ENCODE assay signal across 18 cellular contexts in the genomic region with DNA sequence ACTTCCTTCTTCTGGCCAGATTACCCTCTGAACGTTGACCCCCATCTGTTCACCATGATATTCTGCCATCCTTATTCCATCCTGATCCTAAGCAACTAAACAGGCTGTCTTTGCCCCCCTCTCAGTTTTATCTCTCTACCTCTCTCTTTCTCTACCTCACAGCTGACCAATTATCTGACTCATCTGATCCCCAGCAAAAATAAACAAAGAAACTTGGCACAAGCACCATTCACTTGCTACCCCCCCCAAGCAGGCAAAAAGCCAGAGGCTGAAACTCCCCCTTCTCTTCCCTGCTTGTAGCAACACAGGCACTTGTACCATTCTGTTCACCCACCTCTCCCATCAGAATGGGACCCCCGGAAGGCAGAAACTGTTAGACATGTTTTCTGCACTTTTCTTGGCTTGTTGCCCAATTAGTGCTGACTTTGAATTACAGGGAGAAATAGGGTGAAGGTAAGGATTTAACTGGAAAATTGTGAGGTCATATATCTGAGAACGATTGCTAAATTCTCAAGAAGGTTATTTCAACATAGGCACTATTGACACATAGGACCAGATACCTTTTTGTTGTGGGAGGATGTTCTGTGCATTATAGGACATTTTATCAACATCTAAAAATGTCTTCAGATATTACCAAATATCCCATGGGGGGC.
A peak's percentile ranks its signal among the peaks of the same experiment; 100 is the strongest.
DNase-seq lines count a peak whose midpoint lies in the region; ATAC-seq lines count a peak whose summit lies in the region.
"Had no signal": no experiment of that assay in that cellular context is flagged by ENCODE, and none has a peak within 500 bp of the region (broad histone marks: within the 10 kb centered on the region; RNA-seq: fewer than 3 reads in every experiment).

No MANE protein-coding gene starts in this region.

- H3K4me1 Mint-ChIP-seq in stimulated activated effector memory CD8-positive, alpha-beta T cell treated with anti-CD3 and anti-CD28 coated beads, Interleukin-12 subunit alpha, Interleukin-12 subunit beta, amount 100 ng/mL, for 72 hours, result no peaks in the 10 kb centered on the region
- H3K4me1 Mint-ChIP-seq in activated CD4-positive, alpha-beta T cell treated with anti-CD3 and anti-CD28 coated beads, Interleukin-2, amount 10 ng/mL, durations not matched to agents 7 days and 5 days, result no peaks in the 10 kb centered on the region

- H3K36me3 Mint-ChIP-seq in stimulated activated effector memory CD8-positive, alpha-beta T cell treated with anti-CD3 and anti-CD28 coated beads, Interleukin-12 subunit alpha, Interleukin-12 subunit beta, amount 100 ng/mL, for 72 hours, result no peaks in the 10 kb centered on the region
- H3K36me3 Mint-ChIP-seq in activated CD4-positive, alpha-beta T cell treated with anti-CD3 and anti-CD28 coated beads, Interleukin-2, amount 10 ng/mL, durations not matched to agents 7 days and 5 days (ENCODE audit: low read depth), result no peaks in the 10 kb centered on the region

- H3K27ac Mint-ChIP-seq in stimulated activated effector memory CD8-positive, alpha-beta T cell treated with anti-CD3 and anti-CD28 coated beads, Interleukin-12 subunit alpha, Interleukin-12 subunit beta, amount 100 ng/mL, for 72 hours, result no peak overlapping the region
- H3K27ac Mint-ChIP-seq in activated CD4-positive, alpha-beta T cell treated with anti-CD3 and anti-CD28 coated beads, Interleukin-2, amount 10 ng/mL, durations not matched to agents 7 days and 5 days, result no peak overlapping the region
- H3K27ac Mint-ChIP-seq: activated T-helper 2 cell treated with anti-CD3 and anti-CD28 coated beads, Interferon-gamma antibody, Interleukin-2, Interleukin-4, amounts not matched to agents 10 μg/mL and 5 μg/mL and 100 μg/mL, durations not matched to agents 14 hours and 24 hours and 36 hours had no signal

- DNase-seq in DMS 273 treated with DMSO at 0.1 percent for 48 hours (lab: John Stamatoyannopoulos, UW) (peak; percentile 9), NCI-H1105 (lab: John Stamatoyannopoulos, UW) (peak; percentile 85), NCI-H82 (lab: John Stamatoyannopoulos, UW) (peak; percentile 57), kidney glomerular epithelial cell (lab: John Stamatoyannopoulos, UW) (peak; percentile 50), OCI-M2 (lab: John Stamatoyannopoulos, UW; ENCODE audit: unreplicated experiment) (no peak), NOMO-1 treated with dmso at 0.1 percent for 144 hours (lab: John Stamatoyannopoulos, UW; ENCODE audit: unreplicated experiment) (no peak)
- no peak for DNase-seq in stimulated activated effector memory CD8-positive, alpha-beta T cell treated with anti-CD3 and anti-CD28 coated beads, Interleukin-12 subunit alpha, Interleukin-12 subunit beta, amount 100 ng/mL, for 72 hours (ENCODE audit: low spot score in 2 of 2)
- no peak for DNase-seq in activated CD4-positive, alpha-beta T cell treated with anti-CD3 and anti-CD28 coated beads, Interleukin-2, amount 10 ng/mL, durations not matched to agents 7 days and 5 days
- DNase-seq: amniotic stem cell; Caco-2; KBM-7; NCI-H187; PC-3; stimulated activated CD4-positive, alpha-beta T cell treated with anti-CD3 and anti-CD28 coated beads, Interleukin-15, amount 100 ng/mL, for 24 hours; stomach; SW 1271 had no signal

- H3K4me3 Mint-ChIP-seq in stimulated activated effector memory CD8-positive, alpha-beta T cell treated with anti-CD3 and anti-CD28 coated beads, Interleukin-12 subunit alpha, Interleukin-12 subunit beta, amount 100 ng/mL, for 72 hours, result no peak overlapping the region
- H3K4me3 Mint-ChIP-seq in activated CD4-positive, alpha-beta T cell treated with anti-CD3 and anti-CD28 coated beads, Interleukin-2, amount 10 ng/mL, durations not matched to agents 7 days and 5 days, result no peak overlapping the region

- peaks cover 20% of the 10 kb centered on the region for H3K9me3 Mint-ChIP-seq in stimulated activated effector memory CD8-positive, alpha-beta T cell treated with anti-CD3 and anti-CD28 coated beads, Interleukin-12 subunit alpha, Interleukin-12 subunit beta, amount 100 ng/mL, for 72 hours
- H3K9me3 Mint-ChIP-seq in activated CD4-positive, alpha-beta T cell treated with anti-CD3 and anti-CD28 coated beads, Interleukin-2, amount 10 ng/mL, durations not matched to agents 7 days and 5 days, result peaks cover 13% of the 10 kb centered on the region

- no peaks in the 10 kb centered on the region for H3K27me3 Mint-ChIP-seq in activated CD4-positive, alpha-beta T cell treated with anti-CD3 and anti-CD28 coated beads, Interleukin-2, amount 10 ng/mL, durations not matched to agents 7 days and 5 days

- ATAC-seq in stimulated activated effector memory CD8-positive, alpha-beta T cell treated with anti-CD3 and anti-CD28 coated beads, Interleukin-12 subunit alpha, Interleukin-12 subunit beta, amount 100 ng/mL, for 72 hours, result no peak
- ATAC-seq: gastroesophageal sphincter, PC-3 had no signal

- CTCF ChIA-PET in activated CD4-positive, alpha-beta T cell treated with anti-CD3 and anti-CD28 coated beads, Interleukin-2, amount 10 ng/mL, durations not matched to agents 7 days and 5 days (lab: Charles Lee), result no interaction called here

- POLR2A ChIA-PET in activated CD4-positive, alpha-beta T cell treated with anti-CD3 and anti-CD28 coated beads, Interleukin-2, amount 10 ng/mL, durations not matched to agents 7 days and 5 days (lab: Charles Lee), result no interaction called here

Comparison
In these comparisons a context has a peak if more than half of its experiments do, and no peak if none do; other contexts are left out.
1. DNase-seq: peak in DMS 273 treated with DMSO at 0.1 percent for 48 hours (single experiment), NCI-H1105 (single experiment), NCI-H82 (single experiment) and kidney glomerular epithelial cell (single experiment); none in OCI-M2 (single experiment), NOMO-1 treated with dmso at 0.1 percent for 144 hours (single experiment), stimulated activated effector memory CD8-positive, alpha-beta T cell treated with anti-CD3 and anti-CD28 coated beads, Interleukin-12 subunit alpha, Interleukin-12 subunit beta, amount 100 ng/mL, for 72 hours (0 of 2) and activated CD4-positive, alpha-beta T cell treated with anti-CD3 and anti-CD28 coated beads, Interleukin-2, amount 10 ng/mL, durations not matched to agents 7 days and 5 days (single experiment).